8 cellular contexts compared by ENCODE assay signal in the genomic region with DNA sequence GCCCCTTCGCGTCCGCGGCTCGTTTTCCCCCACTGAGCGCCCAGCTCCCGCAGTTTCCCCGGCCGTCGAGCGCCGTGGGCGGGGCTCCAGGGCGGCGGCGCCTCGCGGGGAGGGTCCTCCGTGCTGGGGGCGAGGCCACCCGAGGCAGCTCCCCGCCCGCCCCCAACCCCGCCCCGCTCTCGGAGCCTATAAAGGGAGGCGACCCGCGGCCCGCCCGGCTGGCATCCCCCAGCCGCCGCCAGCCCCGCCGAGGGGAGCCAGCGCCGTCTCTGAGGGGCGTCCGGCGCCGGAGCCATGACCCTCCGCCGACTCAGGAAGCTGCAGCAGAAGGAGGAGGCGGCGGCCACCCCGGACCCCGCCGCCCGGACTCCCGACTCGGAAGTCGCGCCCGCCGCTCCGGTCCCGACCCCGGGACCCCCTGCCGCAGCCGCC. TPM values are rescaled to one million over a fixed set of nuclear protein-coding genes. Genes with fewer than 3 reads are reported as not detected.
A peak's percentile ranks its signal among the peaks of the same experiment; 100 is the strongest.
DNase-seq lines count a peak whose midpoint lies in the region; ATAC-seq and TF ChIP-seq lines count a peak whose summit lies in the region.

Gene TAMALIN, plus strand, starts transcription at position 221 of the 432 bp plus-strand sequence. Its CDS starts 74 bp downstream, at position 295.

- H3K4me1 ChIP-seq in neutrophil (ENCODE audit: control insufficient read depth in 1 of 2, insufficient read depth in 1 of 2, low read depth in 1 of 2, low read length in 1 of 2) (peaks cover 24 to 30% of the 10 kb centered on the region in 2 experiments), suprapubic skin (peaks cover 58% of the 10 kb centered on the region)

- DNase-seq in GM03348 (ENCODE audit: low spot score) (peak; percentile 92), NCI-H748 (lab: John Stamatoyannopoulos, UW; ENCODE audit: unreplicated experiment) (peak; percentile 71), foreskin fibroblast (peak in 1 of 2 donors; percentile 68), suprapubic skin (ENCODE audit: low spot score in 2 of 2) (peak in 1 of 2 donors; percentile 87), cortex of kidney (lab: John Stamatoyannopoulos, UW) (no peak)
- DNase-seq in activated T-helper 1 cell treated with anti-CD3 and anti-CD28 coated beads, Interleukin-2, amount 50 U/mL, for 16 hours (ENCODE audit: low read depth in 1 of 2, low spot score in 1 of 2): peak; percentile 62 to 76

- H3K27ac ChIP-seq in neutrophil (no peak within 1 kb of the TSS), suprapubic skin (peak within 1 kb of the TSS; percentile 90)

- no peaks in the 10 kb centered on the region for H3K36me3 ChIP-seq in neutrophil
- H3K36me3 ChIP-seq in suprapubic skin: peaks cover 2% of the 10 kb centered on the region

- peak within 1 kb of the TSS; percentile 44 to 79 for H3K4me3 ChIP-seq in foreskin fibroblast (ENCODE audit: low read depth in 1 of 2, low read length in 2 of 2)
- H3K4me3 ChIP-seq in neutrophil (ENCODE audit: low read depth in 1 of 2, low read length in 1 of 2): peak within 1 kb of the TSS; percentile 46 to 63
- peak within 1 kb of the TSS; percentile 79 for H3K4me3 ChIP-seq in suprapubic skin

- no peak for TF ChIP-seq EP300 in suprapubic skin (IDR thresholded peaks at IDR 0.05)

- WGBS in suprapubic skin: 0% methylated on average over 40 of the region's 60 CpGs

- no peaks in the 10 kb centered on the region for H3K9me3 ChIP-seq in neutrophil
- no peaks in the 10 kb centered on the region for H3K9me3 ChIP-seq in suprapubic skin

- ATAC-seq in GM18873 (IDR thresholded peaks at IDR 0.05; ENCODE audit: low FRiP score, unreplicated experiment): no peak

- TF ChIP-seq CTCF in foreskin fibroblast (IDR thresholded peaks at IDR 0.05; ENCODE audit: low read depth, low read length): no peak
- TF ChIP-seq CTCF in neutrophil (IDR thresholded peaks at IDR 0.05): no peak
- TF ChIP-seq CTCF in suprapubic skin (IDR thresholded peaks at IDR 0.05): no peak

- H3K27me3 ChIP-seq in neutrophil: peaks cover 81% of the 10 kb centered on the region
- no peaks in the 10 kb centered on the region for H3K27me3 ChIP-seq in suprapubic skin

- TF ChIP-seq POLR2A in suprapubic skin (IDR thresholded peaks at IDR 0.05): peak; percentile 71 to 92

RNA-seq across cellular contexts. Expression of gene TAMALIN, which starts in this region (rescaled TPM):
- total RNA-seq in suprapubic skin: 10 to 100 TPM; 11.5 to 14.5 (median 12.5) TPM
